20 cellular contexts compared by ENCODE assay signal in genomic region chr15:56968256-56968655, GRCh38.
"Had no signal": no experiment of that assay in that cellular context is flagged by ENCODE, and none has a peak within 500 bp of the region (broad histone marks: within the 10 kb centered on the region; RNA-seq: fewer than 3 reads in every experiment).

No MANE protein-coding gene starts in this region.

- H3K9me3 ChIP-seq: esophagus muscularis mucosa, spleen, upper lobe of right lung had no signal

- DNase-seq: activated CD4-positive, alpha-beta memory T cell treated with anti-CD3 and anti-CD28 coated beads, Interleukin-2, amount 10 ng/mL, durations not matched to agents 7 days and 5 days; activated CD4-positive, alpha-beta T cell treated with anti-CD3 and anti-CD28 coated beads for 48 hours; activated CD8-positive, alpha-beta memory T cell treated with anti-CD3 and anti-CD28 coated beads, Interleukin-2, amount 10 ng/mL, durations not matched to agents 7 days and 5 days; activated gamma-delta T cell; activated naive CD4-positive, alpha-beta T cell treated with anti-CD3 and anti-CD28 coated beads, Interleukin-2, amount 50 U/mL, for 16 hours; activated naive CD8-positive, alpha-beta T cell treated with anti-CD3 and anti-CD28 coated beads, Interleukin-2, amount 50 U/mL, for 24 hours; activated T-cell treated with anti-CD3 and anti-CD28 coated beads for 4 hours; effector memory CD4-positive, alpha-beta T cell; hypothalamus; posterior cingulate gyrus; retina; spleen; stimulated activated CD4-positive, alpha-beta T cell treated with anti-CD3 and anti-CD28 coated beads, Interleukin-4, amount 100 ng/mL, for 1 hour; stimulated activated naive CD4-positive, alpha-beta T cell; SW 1271; T-helper 17 cell; upper lobe of right lung had no signal

- ATAC-seq: activated CD8-positive, alpha-beta memory T cell treated with anti-CD3 and anti-CD28 coated beads, Interleukin-2, amount 10 ng/mL, durations not matched to agents 7 days and 5 days; activated naive CD8-positive, alpha-beta T cell treated with anti-CD3 and anti-CD28 coated beads, Interleukin-2, amount 50 U/mL, for 24 hours; T-helper 17 cell; upper lobe of right lung had no signal

- H3K27me3 ChIP-seq: esophagus muscularis mucosa, spleen, upper lobe of right lung had no signal

- H3K4me3 ChIP-seq: esophagus muscularis mucosa, spleen, upper lobe of right lung had no signal

- H3K27ac ChIP-seq: spleen, upper lobe of right lung had no signal

- H3K4me3 Mint-ChIP-seq: activated CD4-positive, alpha-beta memory T cell treated with anti-CD3 and anti-CD28 coated beads, Interleukin-2, amount 10 ng/mL, durations not matched to agents 7 days and 5 days; activated CD8-positive, alpha-beta memory T cell treated with anti-CD3 and anti-CD28 coated beads, Interleukin-2, amount 10 ng/mL, durations not matched to agents 7 days and 5 days; activated naive CD8-positive, alpha-beta T cell treated with anti-CD3 and anti-CD28 coated beads, Interleukin-2, amount 50 U/mL, for 24 hours; dendritic cell treated with granulocyte-macrophage colony-stimulating factor and Interleukin-4, amounts not matched to agents 40 ng/mL and 50 ng/mL, for 4 days; memory B cell; T-helper 17 cell had no signal

- H3K27me3 Mint-ChIP-seq: activated CD4-positive, alpha-beta memory T cell treated with anti-CD3 and anti-CD28 coated beads, Interleukin-2, amount 10 ng/mL, durations not matched to agents 7 days and 5 days; activated CD8-positive, alpha-beta memory T cell treated with anti-CD3 and anti-CD28 coated beads, Interleukin-2, amount 10 ng/mL, durations not matched to agents 7 days and 5 days; activated naive CD8-positive, alpha-beta T cell treated with anti-CD3 and anti-CD28 coated beads, Interleukin-2, amount 50 U/mL, for 24 hours; dendritic cell treated with granulocyte-macrophage colony-stimulating factor and Interleukin-4, amounts not matched to agents 40 ng/mL and 50 ng/mL, for 4 days; memory B cell; T-helper 17 cell had no signal

- H3K9me3 Mint-ChIP-seq: activated naive CD8-positive, alpha-beta T cell treated with anti-CD3 and anti-CD28 coated beads, Interleukin-2, amount 50 U/mL, for 24 hours; dendritic cell treated with granulocyte-macrophage colony-stimulating factor and Interleukin-4, amounts not matched to agents 40 ng/mL and 50 ng/mL, for 4 days had no signal

- H3K27ac Mint-ChIP-seq: activated CD4-positive, alpha-beta memory T cell treated with anti-CD3 and anti-CD28 coated beads, Interleukin-2, amount 10 ng/mL, durations not matched to agents 7 days and 5 days; activated CD8-positive, alpha-beta memory T cell treated with anti-CD3 and anti-CD28 coated beads, Interleukin-2, amount 10 ng/mL, durations not matched to agents 7 days and 5 days; activated naive CD8-positive, alpha-beta T cell treated with anti-CD3 and anti-CD28 coated beads, Interleukin-2, amount 50 U/mL, for 24 hours; dendritic cell treated with granulocyte-macrophage colony-stimulating factor and Interleukin-4, amounts not matched to agents 40 ng/mL and 50 ng/mL, for 4 days; memory B cell; T-helper 17 cell had no signal

- H3K36me3 ChIP-seq: esophagus muscularis mucosa, spleen, upper lobe of right lung had no signal
